Comparison of ENCODE assay signal across 20 cellular contexts in genomic region chr15:45647828-45648227, GRCh38.
"Had no signal": no experiment of that assay in that cellular context is flagged by ENCODE, and none has a peak within 500 bp of the region (broad histone marks: within the 10 kb centered on the region; RNA-seq: fewer than 3 reads in every experiment).

No MANE protein-coding gene starts in this region.

- H3K36me3 ChIP-seq: left ventricle myocardium inferior, upper lobe of right lung had no signal

- H3K27ac ChIP-seq: left ventricle myocardium inferior, upper lobe of right lung had no signal

- FAIRE-seq: astrocyte, colon had no signal

- H3K27me3 ChIP-seq: upper lobe of right lung had no signal

- H3K9me3 ChIP-seq: left ventricle myocardium inferior, upper lobe of right lung had no signal

- DNase-seq: activated B cell treated with CpG ODN at 0.5 μM for 24 hours; activated CD4-positive, alpha-beta T cell treated with anti-CD3 and anti-CD28 coated beads for 36 hours; activated CD4-positive, alpha-beta T cell treated with anti-CD3 and anti-CD28 coated beads, Interleukin-2, amount 50 U/mL, for 4 hours; activated CD8-positive, alpha-beta memory T cell treated with anti-CD3 and anti-CD28 coated beads, Interleukin-2, amount 50 U/mL, for 4 hours; activated naive CD4-positive, alpha-beta T cell treated with Interleukin-2 at 50 U/mL for 16 hours; activated naive CD8-positive, alpha-beta T cell treated with anti-CD3 and anti-CD28 coated beads for 36 hours; activated T-cell treated with anti-CD3 and anti-CD28 coated beads, Interleukin-2, amount 50 U/mL, for 4 hours; immature natural killer cell; left ventricle myocardium inferior; nephron progenitor cell; nucleus accumbens; posterior cingulate gyrus; retina; stimulated activated CD4-positive, alpha-beta T cell treated with anti-CD3 and anti-CD28 coated beads, Interleukin-2, amount 100 ng/mL, for 48 hours; stimulated activated CD8-positive, alpha-beta memory T cell treated with anti-CD3 and anti-CD28 coated beads, Interleukin-4, amount 100 ng/mL, for 48 hours; stimulated activated naive CD4-positive, alpha-beta T cell; T-cell; upper lobe of right lung had no signal

- H3K4me3 ChIP-seq: left ventricle myocardium inferior, upper lobe of right lung had no signal

- ATAC-seq: activated CD4-positive, alpha-beta T cell treated with anti-CD3 and anti-CD28 coated beads for 36 hours; activated T-cell treated with anti-CD3 and anti-CD28 coated beads, Interleukin-2, amount 50 U/mL, for 4 hours; T-cell had no signal
